ENCODE assay signal across 22 cellular contexts in the genomic region with DNA sequence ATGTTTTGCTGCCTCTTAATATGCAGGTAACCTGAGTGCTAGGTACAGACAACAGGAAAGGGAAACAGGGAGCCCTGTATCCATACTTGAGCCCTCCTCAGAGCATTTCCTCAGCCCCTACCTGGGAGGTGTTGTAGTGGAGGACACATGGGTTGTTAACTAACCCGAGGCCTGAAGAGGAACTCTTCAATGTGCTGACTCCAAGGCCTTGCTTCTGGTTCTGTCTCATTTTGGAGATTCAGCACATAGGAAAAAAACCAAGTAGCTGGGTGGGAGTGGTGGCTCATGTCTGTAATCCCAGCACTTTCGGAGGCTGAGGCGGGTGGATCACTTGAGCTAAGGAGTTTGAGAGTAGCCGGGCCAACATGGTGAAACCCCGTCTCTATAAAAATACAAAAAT.
"Had no signal": no experiment of that assay in that cellular context is flagged by ENCODE, and none has a peak within 500 bp of the region (broad histone marks: within the 10 kb centered on the region; RNA-seq: fewer than 3 reads in every experiment).

No MANE protein-coding gene starts in this region.

- H3K27me3 Mint-ChIP-seq: activated naive CD8-positive, alpha-beta T cell treated with anti-CD3 and anti-CD28 coated beads, Interleukin-2, amount 10 ng/mL, durations not matched to agents 7 days and 5 days; memory B cell had no signal

- DNase-seq: activated CD4-positive, alpha-beta T cell treated with anti-CD3 and anti-CD28 coated beads, Interleukin-2, amount 50 U/mL, for 48 hours; activated effector memory CD4-positive, alpha-beta T cell treated with Interleukin-2 at 50 U/mL for 16 hours; activated naive CD4-positive, alpha-beta T cell treated with anti-CD3 and anti-CD28 coated beads for 36 hours; activated naive CD8-positive, alpha-beta T cell treated with anti-CD3 and anti-CD28 coated beads, Interleukin-2, amount 10 ng/mL, durations not matched to agents 7 days and 5 days; activated T-cell treated with anti-CD3 and anti-CD28 coated beads, Interleukin-2, amount 50 U/mL, for 72 hours; amniotic stem cell; kidney; nephron progenitor cell; spleen; stimulated activated CD4-positive, alpha-beta T cell treated with anti-CD3 and anti-CD28 coated beads, Interleukin-4, amount 100 ng/mL, for 1 hour; stimulated activated naive CD4-positive, alpha-beta T cell; T-helper 1 cell; T-helper 9 cell; testis; trophoblast cell; uterus had no signal

- H3K4me1 Mint-ChIP-seq: activated naive CD8-positive, alpha-beta T cell treated with anti-CD3 and anti-CD28 coated beads, Interleukin-2, amount 10 ng/mL, durations not matched to agents 7 days and 5 days had no signal

- H3K27me3 ChIP-seq: breast epithelium, spleen, testis, uterus had no signal

- H2AFZ ChIP-seq: parathyroid adenoma had no signal

- H3K27ac ChIP-seq: breast epithelium, epithelial cell of prostate, parathyroid adenoma, testis, uterus had no signal

- H3K4me3 Mint-ChIP-seq: activated naive CD4-positive, alpha-beta T cell treated with anti-CD3 and anti-CD28 coated beads for 36 hours; activated naive CD8-positive, alpha-beta T cell treated with anti-CD3 and anti-CD28 coated beads, Interleukin-2, amount 10 ng/mL, durations not matched to agents 7 days and 5 days; activated T-cell treated with anti-CD3 and anti-CD28 coated beads, Interleukin-2, amount 50 U/mL, for 72 hours; memory B cell; nephron progenitor cell; WTC11 had no signal

- H3K36me3 Mint-ChIP-seq: WTC11 had no signal

- H3K9me3 ChIP-seq: breast epithelium, spleen, testis, uterus had no signal

- H3K36me3 ChIP-seq: breast epithelium, uterus had no signal

- H3K4me1 ChIP-seq: breast epithelium, parathyroid adenoma, testis, uterus had no signal

- H3K79me2 ChIP-seq: parathyroid adenoma had no signal

- ATAC-seq: activated T-cell treated with anti-CD3 and anti-CD28 coated beads, Interleukin-2, amount 50 U/mL, for 72 hours; WTC11 had no signal

- H3K9me3 Mint-ChIP-seq: activated naive CD4-positive, alpha-beta T cell treated with anti-CD3 and anti-CD28 coated beads for 36 hours; activated naive CD8-positive, alpha-beta T cell treated with anti-CD3 and anti-CD28 coated beads, Interleukin-2, amount 10 ng/mL, durations not matched to agents 7 days and 5 days; activated T-cell treated with anti-CD3 and anti-CD28 coated beads, Interleukin-2, amount 50 U/mL, for 72 hours; memory B cell; nephron progenitor cell; WTC11 had no signal

- H3K9ac ChIP-seq: parathyroid adenoma had no signal

- H3K4me3 ChIP-seq: breast epithelium, coronary artery, spleen, testis, uterus had no signal

- H3K27ac Mint-ChIP-seq: activated naive CD4-positive, alpha-beta T cell treated with anti-CD3 and anti-CD28 coated beads for 36 hours; activated naive CD8-positive, alpha-beta T cell treated with anti-CD3 and anti-CD28 coated beads, Interleukin-2, amount 10 ng/mL, durations not matched to agents 7 days and 5 days; activated T-cell treated with anti-CD3 and anti-CD28 coated beads, Interleukin-2, amount 50 U/mL, for 72 hours; nephron progenitor cell; WTC11 had no signal
